Comparison of ENCODE assay signal across 23 cellular contexts in genomic region chr1:176546825-176547224, GRCh38.
DNase-seq lines count a peak whose midpoint lies in the region; ATAC-seq, FAIRE-seq and TF ChIP-seq lines count a peak whose summit lies in the region.
"Had no signal": no experiment of that assay in that cellular context is flagged by ENCODE, and none has a peak within 500 bp of the region (broad histone marks: within the 10 kb centered on the region; RNA-seq: fewer than 3 reads in every experiment).

No MANE protein-coding gene starts in this region.

- no peaks in the 10 kb centered on the region for H3K36me3 ChIP-seq in liver (ENCODE audit: control insufficient read depth in 4 of 4, insufficient read depth in 3 of 4, low read depth in 1 of 4, low read length in 3 of 4)
- no peaks in the 10 kb centered on the region for H3K36me3 ChIP-seq in HepG2 (replicated peaks in 1 of 2; ENCODE audit: control insufficient read depth in 1 of 2, insufficient read depth in 2 of 2, low read length in 2 of 2)
- H3K36me3 ChIP-seq in right lobe of liver = no peaks in the 10 kb centered on the region
- H3K36me3 ChIP-seq: BE2C, BLaER1 had no signal

- POLR2A ChIA-PET in HepG2 (lab: Yijun Ruan, JAX) = no interaction called here
- POLR2A ChIA-PET in activated CD4-positive, alpha-beta T cell treated with anti-CD3 and anti-CD28 coated beads, Interleukin-2, amount 10 ng/mL, durations not matched to agents 7 days and 5 days (lab: Charles Lee) = no interaction called here

- H3K9ac ChIP-seq in liver (ENCODE audit: low read depth in 1 of 2, low read length in 2 of 2) = no peak overlapping the region
- H3K9ac ChIP-seq in HepG2 (ENCODE audit: insufficient read depth, low read depth, low read length) = no peak overlapping the region
- H3K9ac ChIP-seq: BLaER1 had no signal

- TF ChIP-seq EP300 in HepG2 (IDR thresholded peaks at IDR 0.05; ENCODE audit: low read depth in 2 of 2, low read length in 2 of 2) = no peak
- no peak for TF ChIP-seq EP300 in HepG2 (CRISPR knock-in tag; IDR thresholded peaks at IDR 0.05; ENCODE audit: borderline replicate concordance)

- no peak overlapping the region for H3K4me2 ChIP-seq in HepG2 (ENCODE audit: low read depth, low read length)
- H3K4me2 ChIP-seq: A549, BLaER1 had no signal

- no peak overlapping the region for H3K4me3 ChIP-seq in liver (ENCODE audit: low read depth in 1 of 3, low read length in 3 of 3)
- no peak overlapping the region for H3K4me3 ChIP-seq in HepG2 (replicated peaks in 1 of 3; ENCODE audit: insufficient read depth in 1 of 3, low read depth in 2 of 3, low read length in 3 of 3)
- no peak overlapping the region for H3K4me3 ChIP-seq in right lobe of liver
- H3K4me3 ChIP-seq: A549, BLaER1 had no signal

- H3K27ac ChIP-seq in liver (ENCODE audit: low read depth in 1 of 2, low read length in 2 of 2) (no peak overlapping the region), HepG2 (ENCODE audit: extremely low read length, insufficient read depth, low read length) (no peak overlapping the region), right lobe of liver (no peak overlapping the region)
- H3K27ac ChIP-seq: 22Rv1, A549, BLaER1 had no signal

- TF ChIP-seq POLR2A in HepG2 (IDR thresholded peaks at IDR 0.05; ENCODE audit: insufficient read depth in 1 of 2, low read depth in 2 of 2, low read length in 2 of 2) (no peak), right lobe of liver (IDR thresholded peaks at IDR 0.05) (no peak)

- H3K79me2 ChIP-seq in HepG2 (ENCODE audit: insufficient read depth, low read length) = no peaks in the 10 kb centered on the region

- ATAC-seq in HepG2 = no peak
- peak; percentile 56 to 87 (median 77) for ATAC-seq in right lobe of liver
- ATAC-seq: A549 had no signal

- FAIRE-seq in HepG2 (lab: Jason Lieb, UNC) (no peak), islet of Langerhans (lab: Jason Lieb, UNC) (peak; percentile 33), HTR-8/SVneo (lab: Jason Lieb, UNC) (no peak)
- FAIRE-seq: A549, G401.6, GM12891, GM19239 had no signal

- H3K9me3 ChIP-seq in liver (ENCODE audit: control insufficient read depth in 4 of 4, low read length in 3 of 4) (peaks cover 4 to 14% (median 10%) of the 10 kb centered on the region in 4 donors), HepG2 (ENCODE audit: low read length) (no peaks in the 10 kb centered on the region), right lobe of liver (peaks cover 0 to 3% (median 0%) of the 10 kb centered on the region in 4 donors)
- H3K9me3 ChIP-seq: A549, BE2C, BLaER1 had no signal

- in situ Hi-C loops in HepG2 (cut with HindIII; ENCODE audit: extremely low pct_ligation_motif_present, low pct_unique_long_range_greater_than_20kb) = no loop called here

- TF ChIP-seq CTCF in liver (IDR thresholded peaks at IDR 0.05; ENCODE audit: low read depth, low read length, missing input control) (no peak), HepG2 (CRISPR knock-in tag; IDR thresholded peaks at IDR 0.05) (no peak), right lobe of liver (IDR thresholded peaks at IDR 0.05) (no peak)

- peaks cover 6% of the 10 kb centered on the region for H3K27me3 Mint-ChIP-seq in activated CD4-positive, alpha-beta T cell treated with anti-CD3 and anti-CD28 coated beads, Interleukin-2, amount 10 ng/mL, durations not matched to agents 7 days and 5 days

- H3K27ac Mint-ChIP-seq in activated CD4-positive, alpha-beta T cell treated with anti-CD3 and anti-CD28 coated beads, Interleukin-2, amount 10 ng/mL, durations not matched to agents 7 days and 5 days = no peak overlapping the region
- H3K27ac Mint-ChIP-seq: CD14-positive monocyte; CD4-positive, alpha-beta memory T cell; CD4-positive, CD25-positive, alpha-beta regulatory T cell; CD8-positive, alpha-beta memory T cell had no signal

- no peaks in the 10 kb centered on the region for H4K20me1 ChIP-seq in HepG2 (ENCODE audit: insufficient read depth, low read length)
- H4K20me1 ChIP-seq: BLaER1 had no signal

- WGBS in liver = 34% methylated on average over 1 of the region's 1 CpG
- 0% methylated on average over 1 of the region's 1 CpG for WGBS in HepG2 (ENCODE audit: low lambda C conversion rate)
- WGBS in right lobe of liver (ENCODE audit: insufficient coverage, low coverage, low lambda C conversion rate, missing lambda C conversion rate) = 7% methylated on average over 1 of the region's 1 CpG

- DNase-seq in HepG2 (ENCODE audit: low spot score) (no peak), DMS53 treated with DMSO at 0.1 percent for 48 hours (lab: John Stamatoyannopoulos, UW; ENCODE audit: unreplicated experiment) (peak; percentile 8), right lobe of liver (no peak), NK-92 (lab: John Stamatoyannopoulos, UW; ENCODE audit: unreplicated experiment) (no peak), HTR-8/SVneo (ENCODE audit: insufficient read length, low spot score) (no peak)
- no peak for DNase-seq in activated CD4-positive, alpha-beta T cell treated with anti-CD3 and anti-CD28 coated beads, Interleukin-2, amount 10 ng/mL, durations not matched to agents 7 days and 5 days
- DNase-seq: BE2C; C1 segment of cervical spinal cord; CD4-positive, alpha-beta memory T cell; CD4-positive, CD25-positive, alpha-beta regulatory T cell; CD8-positive, alpha-beta memory T cell; COR-L47; DMS79 treated with DMSO at 0.1 percent for 48 hours; GF-D8 had no signal

- BruUV-seq in HepG2 (replicated peaks; lab: Mats Ljungman, UMichigan) = no TSS peak

- no peaks in the 10 kb centered on the region for H3K36me3 Mint-ChIP-seq in activated CD4-positive, alpha-beta T cell treated with anti-CD3 and anti-CD28 coated beads, Interleukin-2, amount 10 ng/mL, durations not matched to agents 7 days and 5 days (ENCODE audit: low read depth)
- H3K36me3 Mint-ChIP-seq: CD14-positive monocyte; CD4-positive, alpha-beta memory T cell; CD4-positive, CD25-positive, alpha-beta regulatory T cell; CD8-positive, alpha-beta memory T cell had no signal

- CTCF ChIA-PET in HepG2 (lab: Yijun Ruan, JAX; ENCODE audit: low intra/inter-chr PET ratio, low total read pairs) = no interaction called here
- CTCF ChIA-PET in activated CD4-positive, alpha-beta T cell treated with anti-CD3 and anti-CD28 coated beads, Interleukin-2, amount 10 ng/mL, durations not matched to agents 7 days and 5 days (lab: Charles Lee) = no interaction called here

- H3K4me1 ChIP-seq in liver (ENCODE audit: control insufficient read depth in 4 of 4, insufficient read depth in 4 of 4, low read length in 3 of 4) (peaks cover 0 to 8% (median 3%) of the 10 kb centered on the region in 4 donors), HepG2 (ENCODE audit: insufficient read depth, low read length) (no peaks in the 10 kb centered on the region), right lobe of liver (peaks cover 0 to 16% (median 7%) of the 10 kb centered on the region in 4 donors)
- H3K4me1 ChIP-seq: A549, BE2C, BLaER1 had no signal

- TF ChIP-seq RAD21 in liver (IDR thresholded peaks at IDR 0.05) (no peak), HepG2 (CRISPR knock-in tag; IDR thresholded peaks at IDR 0.05) (no peak)

- H2AFZ ChIP-seq in HepG2 (ENCODE audit: low read length) = no peak overlapping the region

- no peaks in the 10 kb centered on the region for H3K4me1 Mint-ChIP-seq in activated CD4-positive, alpha-beta T cell treated with anti-CD3 and anti-CD28 coated beads, Interleukin-2, amount 10 ng/mL, durations not matched to agents 7 days and 5 days
- H3K4me1 Mint-ChIP-seq: CD14-positive monocyte; CD4-positive, alpha-beta memory T cell; CD4-positive, CD25-positive, alpha-beta regulatory T cell; CD8-positive, alpha-beta memory T cell had no signal

- H3K27me3 ChIP-seq in liver (ENCODE audit: control insufficient read depth in 4 of 4, insufficient read depth in 4 of 4, low read length in 3 of 4) (no peaks in the 10 kb centered on the region), HepG2 (ENCODE audit: control insufficient read depth in 1 of 2, insufficient read depth in 2 of 2, low read length in 2 of 2) (0 out of 5 replicates have a peak, but pooled peaks cover 0 to 8% of the 10 kb centered on the region in 2 experiments), right lobe of liver (no peaks in the 10 kb centered on the region)
- H3K27me3 ChIP-seq: BE2C, BLaER1 had no signal

- H3K4me3 Mint-ChIP-seq in activated CD4-positive, alpha-beta T cell treated with anti-CD3 and anti-CD28 coated beads, Interleukin-2, amount 10 ng/mL, durations not matched to agents 7 days and 5 days = no peak overlapping the region
- H3K4me3 Mint-ChIP-seq: CD14-positive monocyte; CD4-positive, alpha-beta memory T cell; CD4-positive, CD25-positive, alpha-beta regulatory T cell; CD8-positive, alpha-beta memory T cell had no signal

- no peaks in the 10 kb centered on the region for H3K9me3 Mint-ChIP-seq in activated CD4-positive, alpha-beta T cell treated with anti-CD3 and anti-CD28 coated beads, Interleukin-2, amount 10 ng/mL, durations not matched to agents 7 days and 5 days

- intact Hi-C loops in HepG2 (cut with micrococcal nuclease; ENCODE audit: unreplicated experiment) = no loop called here
- intact Hi-C loops in right lobe of liver (cut with DNase I) = no loop called here

TF ChIP-seq in liver, 16 proteins besides CTCF, POLR2A, EP300 and RAD21:
- TF ChIP-seq YY1 (IDR thresholded peaks at IDR 0.05) = peak; percentile 53
- peak; percentile 54 to 67 for TF ChIP-seq HNF4A (conservative IDR thresholded peaks at IDR 0.05)
- peak; percentile 33 for TF ChIP-seq SP1 (IDR thresholded peaks at IDR 0.05)
- no peak for TF ChIP-seq TAF1 (conservative IDR thresholded peaks at IDR 0.05)
- peak in 1 of 2 donors; percentile 23 for TF ChIP-seq RXRA (IDR thresholded peaks at IDR 0.05)

TF ChIP-seq in HepG2, 621 proteins besides CTCF, POLR2A, EP300 and RAD21 (continues in another document):
- TF ChIP-seq TBP (CRISPR knock-in tag; IDR thresholded peaks at IDR 0.05) (no peak), FOXP4 (CRISPR knock-in tag; IDR thresholded peaks at IDR 0.05) (no peak), SRF (IDR thresholded peaks at IDR 0.05; ENCODE audit: low read depth, low read length) (no peak)
